27 cellular contexts compared by ENCODE assay signal in the genomic region with DNA sequence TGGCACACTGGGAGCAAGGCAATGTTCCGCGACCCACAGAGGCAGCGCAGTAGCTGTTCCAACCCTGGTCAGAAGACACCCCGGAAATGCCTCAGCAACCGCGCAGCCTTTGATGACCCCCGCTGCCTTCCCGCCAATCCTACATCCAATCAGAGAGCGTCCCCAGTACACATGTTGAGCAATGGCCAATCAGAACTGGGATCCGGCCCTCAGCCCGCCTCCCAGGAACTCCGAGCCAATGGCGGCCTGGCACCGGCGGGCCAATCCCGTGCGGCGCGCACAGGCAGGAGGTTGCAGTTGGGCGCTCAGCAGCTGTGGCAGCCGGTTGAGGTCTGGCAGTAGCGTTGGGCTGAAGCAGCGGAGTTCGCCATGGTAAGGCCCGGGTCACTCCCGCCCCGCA. TPM values are rescaled to one million over a fixed set of nuclear protein-coding genes. Genes with fewer than 3 reads are reported as not detected.
"Had no signal": no experiment of that assay in that cellular context is flagged by ENCODE, and none has a peak within 500 bp of the region (broad histone marks: within the 10 kb centered on the region; RNA-seq: fewer than 3 reads in every experiment).

A gene (plus strand): TSS at position 289 of the 400 bp plus-strand sequence. CDS start 81 bp downstream, at position 370.

- ATAC-seq: left lung; naive thymus-derived CD4-positive, alpha-beta T cell; sciatic nerve had no signal

- H3K9ac ChIP-seq: neural progenitor cell had no signal

- DNase-seq: activated B cell treated with CpG ODN at 0.5 μM for 24 hours; activated CD4-positive, alpha-beta memory T cell treated with anti-CD3 and anti-CD28 coated beads, Interleukin-2, amount 10 ng/mL, durations not matched to agents 7 days and 5 days; activated CD4-positive, alpha-beta T cell treated with anti-CD3 and anti-CD28 coated beads for 48 hours; activated naive CD4-positive, alpha-beta T cell treated with Interleukin-2 at 50 U/mL for 16 hours; activated naive CD8-positive, alpha-beta T cell treated with anti-CD3 and anti-CD28 coated beads, Interleukin-2, amount 10 ng/mL, durations not matched to agents 7 days and 5 days; activated T-cell treated with anti-CD3 and anti-CD28 coated beads, Interleukin-2, amount 50 U/mL, for 24 hours; amygdala; dermis blood vessel endothelial cell; effector memory CD4-positive, alpha-beta T cell; esophagus squamous epithelium; hypothalamus; kidney; left lung; naive thymus-derived CD4-positive, alpha-beta T cell; ovary; stimulated activated naive CD4-positive, alpha-beta T cell treated with Interleukin-2 at 50 U/mL for 16 hours; uterus had no signal

- H3K27me3 ChIP-seq: cardiac muscle cell, esophagus squamous epithelium, left lung, neural progenitor cell, ovary, tibial nerve, uterus had no signal

- H3K9me3 ChIP-seq: esophagus squamous epithelium, left lung, ovary, tibial nerve, uterus had no signal

- H3K4me3 ChIP-seq: cardiac muscle cell, esophagus squamous epithelium, left lung, neural progenitor cell, ovary, smooth muscle cell, tibial nerve, uterus had no signal

- H3K9me3 Mint-ChIP-seq: activated B cell treated with CpG ODN at 0.5 μM for 24 hours; activated CD4-positive, alpha-beta memory T cell treated with anti-CD3 and anti-CD28 coated beads, Interleukin-2, amount 10 ng/mL, durations not matched to agents 7 days and 5 days; activated naive CD8-positive, alpha-beta T cell treated with anti-CD3 and anti-CD28 coated beads, Interleukin-2, amount 10 ng/mL, durations not matched to agents 7 days and 5 days; activated T-cell treated with anti-CD3 and anti-CD28 coated beads, Interleukin-2, amount 50 U/mL, for 24 hours; activated T-helper 2 cell treated with anti-CD3 and anti-CD28 coated beads, Interferon-gamma antibody, Interleukin-2, Interleukin-4, amounts not matched to agents 10 μg/mL and 5 μg/mL and 100 μg/mL, durations not matched to agents 14 hours and 24 hours and 36 hours; memory B cell; neural progenitor cell had no signal

- H3K36me3 ChIP-seq: cardiac muscle cell, neural progenitor cell, ovary, uterus had no signal

- H3K27ac Mint-ChIP-seq: activated B cell treated with CpG ODN at 0.5 μM for 24 hours; activated CD4-positive, alpha-beta memory T cell treated with anti-CD3 and anti-CD28 coated beads, Interleukin-2, amount 10 ng/mL, durations not matched to agents 7 days and 5 days; activated naive CD8-positive, alpha-beta T cell treated with anti-CD3 and anti-CD28 coated beads, Interleukin-2, amount 10 ng/mL, durations not matched to agents 7 days and 5 days; activated T-cell treated with anti-CD3 and anti-CD28 coated beads, Interleukin-2, amount 50 U/mL, for 24 hours; activated T-helper 2 cell treated with anti-CD3 and anti-CD28 coated beads, Interferon-gamma antibody, Interleukin-2, Interleukin-4, amounts not matched to agents 10 μg/mL and 5 μg/mL and 100 μg/mL, durations not matched to agents 14 hours and 24 hours and 36 hours; memory B cell; naive thymus-derived CD4-positive, alpha-beta T cell; neural progenitor cell had no signal

- FAIRE-seq: kidney had no signal

- H3K4me3 Mint-ChIP-seq: activated B cell treated with CpG ODN at 0.5 μM for 24 hours; activated CD4-positive, alpha-beta memory T cell treated with anti-CD3 and anti-CD28 coated beads, Interleukin-2, amount 10 ng/mL, durations not matched to agents 7 days and 5 days; activated naive CD8-positive, alpha-beta T cell treated with anti-CD3 and anti-CD28 coated beads, Interleukin-2, amount 10 ng/mL, durations not matched to agents 7 days and 5 days; activated T-cell treated with anti-CD3 and anti-CD28 coated beads, Interleukin-2, amount 50 U/mL, for 24 hours; memory B cell; naive thymus-derived CD4-positive, alpha-beta T cell; neural progenitor cell had no signal

- H3K36me3 Mint-ChIP-seq: memory B cell, neural progenitor cell had no signal

- H3K27ac ChIP-seq: cardiac muscle cell, esophagus squamous epithelium, left lung, neural progenitor cell, ovary, tibial nerve, uterus had no signal

- H2AFZ ChIP-seq: neural progenitor cell had no signal

- H3K4me1 Mint-ChIP-seq: activated B cell treated with CpG ODN at 0.5 μM for 24 hours; activated CD4-positive, alpha-beta memory T cell treated with anti-CD3 and anti-CD28 coated beads, Interleukin-2, amount 10 ng/mL, durations not matched to agents 7 days and 5 days; activated naive CD8-positive, alpha-beta T cell treated with anti-CD3 and anti-CD28 coated beads, Interleukin-2, amount 10 ng/mL, durations not matched to agents 7 days and 5 days; memory B cell; naive thymus-derived CD4-positive, alpha-beta T cell; neural progenitor cell had no signal

- H3K4me1 ChIP-seq: esophagus squamous epithelium, left lung, neural progenitor cell, tibial nerve had no signal

- H3K4me2 ChIP-seq: neural progenitor cell, smooth muscle cell had no signal

RNA-seq across cellular contexts. Expression of the gene that starts here (rescaled TPM):
- total RNA-seq: activated B cell treated with CpG ODN at 0.5 μM for 24 hours; activated CD4-positive, alpha-beta memory T cell treated with anti-CD3 and anti-CD28 coated beads, Interleukin-2, amount 10 ng/mL, durations not matched to agents 7 days and 5 days; activated naive CD8-positive, alpha-beta T cell treated with anti-CD3 and anti-CD28 coated beads, Interleukin-2, amount 10 ng/mL, durations not matched to agents 7 days and 5 days; activated T-helper 2 cell treated with anti-CD3 and anti-CD28 coated beads, Interferon-gamma antibody, Interleukin-2, Interleukin-4, amounts not matched to agents 10 μg/mL and 5 μg/mL and 100 μg/mL, durations not matched to agents 14 hours and 24 hours and 36 hours; cardiac muscle cell; dermis blood vessel endothelial cell; esophagus squamous epithelium; kidney; left lung; mucosa of gallbladder; naive thymus-derived CD4-positive, alpha-beta T cell; pulmonary artery endothelial cell; sciatic nerve; smooth muscle cell; subcutaneous adipose tissue; tibial nerve had no signal
- polyA plus RNA-seq: naive thymus-derived CD4-positive, alpha-beta T cell had no signal
